Comparison of ENCODE assay signal across 9 cellular contexts in genomic region chr19:48720251-48720612, GRCh38. TPM values are rescaled to one million over a fixed set of nuclear protein-coding genes. Genes with fewer than 3 reads are reported as not detected.
DNase-seq lines count a peak whose midpoint lies in the region; ATAC-seq and TF ChIP-seq lines count a peak whose summit lies in the region.
"Had no signal": no experiment of that assay in that cellular context is flagged by ENCODE, and none has a peak within 500 bp of the region (broad histone marks: within the 10 kb centered on the region; RNA-seq: fewer than 3 reads in every experiment).

No MANE protein-coding gene starts in this region.

- peaks cover 4 to 7% of the 10 kb centered on the region in 2 donors for H3K36me3 Mint-ChIP-seq in CD4-positive, alpha-beta memory T cell

- H3K27ac Mint-ChIP-seq in CD4-positive, alpha-beta memory T cell = peak overlapping the region in 6 of 7 donors; percentile 94 to 100 (median 98)

- H3K9me3 ChIP-seq in CD4-positive, alpha-beta memory T cell (ENCODE audit: control insufficient read depth in 1 of 2, low read length in 2 of 2) = no peaks in the 10 kb centered on the region
- no peaks in the 10 kb centered on the region for H3K9me3 ChIP-seq in neuron (ENCODE audit: low read length)

- DNase-seq in CD4-positive, alpha-beta memory T cell = no peak
- DNase-seq in Jurkat, Clone E6-1 (ENCODE audit: low read depth, low spot score) = no peak
- no peak for DNase-seq in coronary artery (ENCODE audit: low spot score)
- DNase-seq in NCI-H1092 (lab: John Stamatoyannopoulos, UW) = no peak
- DNase-seq in ACHN = no peak
- no peak for DNase-seq in stimulated activated CD4-positive, alpha-beta T cell treated with anti-CD3 and anti-CD28 coated beads, Interleukin-4, amount 100 ng/mL, for 1 hour

- H3K4me1 Mint-ChIP-seq in CD4-positive, alpha-beta memory T cell = peaks cover 12 to 33% (median 20%) of the 10 kb centered on the region in 4 donors

- POLR2A ChIA-PET in CD4-positive, alpha-beta memory T cell (lab: Charles Lee; ENCODE audit: partially characterized antibody) = interaction anchor here (0.8 to 1.9 kb wide), 13 partner anchors 8 to 1157 kb away, joined by 3 to 18 read pairs (median 4); partner anchors contain the start of genes AKT1S1, CA11, DBP and FTL

- intact Hi-C loops in CD4-positive, alpha-beta memory T cell (cut with micrococcal nuclease) = no loop called here

- H3K27ac ChIP-seq in CD4-positive, alpha-beta memory T cell (ENCODE audit: low read depth, low read length) = no peak overlapping the region
- peak overlapping the region; percentile 51 to 95 for H3K27ac ChIP-seq in coronary artery

- H3K36me3 ChIP-seq in CD4-positive, alpha-beta memory T cell (ENCODE audit: insufficient read depth, low read length) = no peaks in the 10 kb centered on the region
- H3K36me3 ChIP-seq in neuron (ENCODE audit: insufficient read depth, low read length) = no peaks in the 10 kb centered on the region

- in situ Hi-C loops in ACHN (cut with HindIII; ENCODE audit: low pct_ligation_motif_present, low pct_unique_long_range_greater_than_20kb, low sequenced_read_pairs) = no loop called here

- peaks cover 0 to 4% (median 4%) of the 10 kb centered on the region in 8 donors for H3K9me3 Mint-ChIP-seq in CD4-positive, alpha-beta memory T cell

- H3K4me3 Mint-ChIP-seq in CD4-positive, alpha-beta memory T cell = peak overlapping the region; percentile 94 to 99 (median 98)

- no peaks in the 10 kb centered on the region for H3K27me3 ChIP-seq in CD4-positive, alpha-beta memory T cell (ENCODE audit: insufficient read depth, low read length)
- no peaks in the 10 kb centered on the region for H3K27me3 ChIP-seq in neuron (ENCODE audit: insufficient read depth, low read length)

- no peak for TF ChIP-seq CTCF in coronary artery (IDR thresholded peaks at IDR 0.05)

- CTCF ChIA-PET in CD4-positive, alpha-beta memory T cell (lab: Charles Lee; ENCODE audit: partially characterized antibody) = interaction anchor here (1.4 to 1.9 kb wide), 3 partner anchors 75 to 273 kb away, joined by 3 to 5 read pairs (median 4); partner anchors contain the start of genes GYS1 and RUVBL2

- no peaks in the 10 kb centered on the region for H3K27me3 Mint-ChIP-seq in CD4-positive, alpha-beta memory T cell

- H2AFZ ChIP-seq in neuron (ENCODE audit: low read depth, low read length) = no peak overlapping the region

- H3K4me1 ChIP-seq in CD4-positive, alpha-beta memory T cell (ENCODE audit: insufficient read depth, low read length) = peaks cover 16% of the 10 kb centered on the region
- peaks cover 26% of the 10 kb centered on the region for H3K4me1 ChIP-seq in neuron (ENCODE audit: insufficient read depth, low read length)

- ATAC-seq in GM21528 (IDR thresholded peaks at IDR 0.05; ENCODE audit: low FRiP score, unreplicated experiment) = no peak

- peak overlapping the region in 1 of 2 donors; percentile 75 for H3K4me3 ChIP-seq in CD4-positive, alpha-beta memory T cell (ENCODE audit: low read length in 2 of 2)
- peak overlapping the region; percentile 70 for H3K4me3 ChIP-seq in Jurkat, Clone E6-1 (ENCODE audit: low read length)
- H3K4me3 ChIP-seq in coronary artery (peak overlapping the region; percentile 79), neuron (ENCODE audit: low read length) (peak overlapping the region; percentile 58)

RNA-seq across cellular contexts. Expression of gene MAMSTR, which starts 0.7 kb away (rescaled TPM):
- 1 to 10 TPM; 2.1 to 2.5 TPM for total RNA-seq in CD4-positive, alpha-beta memory T cell
- under 1 TPM; 0.71 to 0.73 TPM for polyA plus RNA-seq in CD4-positive, alpha-beta memory T cell
- 1.1 TPM for polyA plus RNA-seq in Jurkat, Clone E6-1 (2012; ENCODE audit: insufficient read depth, insufficient read length)

RNA-seq across cellular contexts. Expression of gene RASIP1, which starts 20.2 kb away (rescaled TPM):
- total RNA-seq in CD4-positive, alpha-beta memory T cell = under 1 TPM in 1 of 2 experiments, not detected in 1; 0.22 TPM
- polyA plus RNA-seq in CD4-positive, alpha-beta memory T cell = under 1 TPM; 0.10 to 0.25 TPM
- 2.2 TPM for polyA plus RNA-seq in Jurkat, Clone E6-1 (2012; ENCODE audit: insufficient read depth, insufficient read length)

RNA-seq across cellular contexts. Expression of gene FUT2, which starts 24.5 kb away (rescaled TPM):
- total RNA-seq in CD4-positive, alpha-beta memory T cell = not detected
- under 1 TPM; 0.11 to 0.59 TPM for polyA plus RNA-seq in CD4-positive, alpha-beta memory T cell
- 1.6 TPM for polyA plus RNA-seq in Jurkat, Clone E6-1 (2012; ENCODE audit: insufficient read depth, insufficient read length)

RNA-seq across cellular contexts. Expression of gene IZUMO1, which starts 26.5 kb away (rescaled TPM):
- not detected for total RNA-seq in CD4-positive, alpha-beta memory T cell
- not detected for polyA plus RNA-seq in CD4-positive, alpha-beta memory T cell
- polyA plus RNA-seq in Jurkat, Clone E6-1 (2012; ENCODE audit: insufficient read depth, insufficient read length) = 0.65 TPM
- total RNA-seq: left colon had no signal

RNA-seq across cellular contexts. Expression of gene FUT1, which starts 32.2 kb away (rescaled TPM):
- under 1 TPM; 0.22 to 0.32 TPM for total RNA-seq in CD4-positive, alpha-beta memory T cell
- polyA plus RNA-seq in CD4-positive, alpha-beta memory T cell = under 1 TPM in 1 of 2 donors, not detected in 1; 0.11 TPM
- polyA plus RNA-seq in Jurkat, Clone E6-1 (2012; ENCODE audit: insufficient read depth, insufficient read length) = 0.22 TPM
